18 cellular contexts compared by ENCODE assay signal in the genomic region with DNA sequence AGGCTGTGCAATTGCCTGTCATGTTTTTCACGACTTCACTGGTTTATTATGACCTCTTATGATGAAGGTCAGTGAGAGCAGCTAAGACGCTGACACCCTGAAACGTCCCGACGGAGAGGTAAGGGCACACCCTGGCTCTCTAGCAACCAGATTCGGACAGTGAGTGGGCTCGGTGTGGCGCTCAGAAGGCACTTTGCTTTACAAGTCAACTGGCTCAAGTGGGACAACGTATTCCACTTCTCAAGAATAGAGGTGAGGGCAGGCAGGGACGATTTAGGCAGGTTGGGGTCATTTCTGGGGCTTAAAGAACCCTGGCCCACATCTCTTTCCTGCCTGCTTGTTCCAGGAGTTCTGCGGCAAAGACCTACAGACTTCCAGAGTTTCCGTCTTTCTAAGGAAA. TPM values are rescaled to one million over a fixed set of nuclear protein-coding genes. Genes with fewer than 3 reads are reported as not detected.
DNase-seq lines count a peak whose midpoint lies in the region; ATAC-seq and TF ChIP-seq lines count a peak whose summit lies in the region.
"Had no signal": no experiment of that assay in that cellular context is flagged by ENCODE, and none has a peak within 500 bp of the region (broad histone marks: within the 10 kb centered on the region; RNA-seq: fewer than 3 reads in every experiment).

No MANE protein-coding gene starts in this region.

- 93% methylated on average over 12 of the region's 12 CpGs; no CpG with 5 or more reads in 1 of the 2 donors for WGBS in transverse colon (ENCODE audit: low coverage in 1 of 2), 2 donors

- no peaks in the 10 kb centered on the region for H3K9me3 Mint-ChIP-seq in activated CD8-positive, alpha-beta memory T cell treated with anti-CD3 and anti-CD28 coated beads, Interleukin-2, amount 10 ng/mL, durations not matched to agents 7 days and 5 days (ENCODE audit: low read depth)
- peaks cover 1% of the 10 kb centered on the region for H3K9me3 Mint-ChIP-seq in nephron
- H3K9me3 Mint-ChIP-seq: CD4-positive, alpha-beta T cell; H9 had no signal

- TF ChIP-seq CTCF in nephron (IDR thresholded peaks at IDR 0.05; ENCODE audit: unreplicated experiment in 3 of 3), result no peak
- TF ChIP-seq CTCF in transverse colon (IDR thresholded peaks at IDR 0.05), result no peak

- H3K4me1 ChIP-seq in transverse colon, result no peaks in the 10 kb centered on the region
- H3K4me1 ChIP-seq: A549 had no signal

- CTCF ChIA-PET in activated CD8-positive, alpha-beta memory T cell treated with anti-CD3 and anti-CD28 coated beads, Interleukin-2, amount 10 ng/mL, durations not matched to agents 7 days and 5 days (lab: Charles Lee), result interaction anchor here (1.1 kb wide), 1 partner anchor 13 kb away, joined by 3 read pairs; no protein-coding TSS in a partner anchor

- no peak for TF ChIP-seq EP300 in transverse colon (IDR thresholded peaks at IDR 0.05; ENCODE audit: low read depth)

- H3K27ac Mint-ChIP-seq in activated CD8-positive, alpha-beta memory T cell treated with anti-CD3 and anti-CD28 coated beads, Interleukin-2, amount 10 ng/mL, durations not matched to agents 7 days and 5 days, result no peak overlapping the region
- H3K27ac Mint-ChIP-seq in T-helper 17 cell, result peak overlapping the region; percentile 19
- H3K27ac Mint-ChIP-seq in nephron, result peak overlapping the region; percentile 29 to 31 (median 31)
- H3K27ac Mint-ChIP-seq: H9 had no signal

- peaks cover 5% of the 10 kb centered on the region for H3K36me3 Mint-ChIP-seq in activated CD8-positive, alpha-beta memory T cell treated with anti-CD3 and anti-CD28 coated beads, Interleukin-2, amount 10 ng/mL, durations not matched to agents 7 days and 5 days
- H3K36me3 Mint-ChIP-seq in T-helper 17 cell (ENCODE audit: low read depth) (peaks cover 1% of the 10 kb centered on the region), nephron (ENCODE audit: low read depth) (peaks cover 45% of the 10 kb centered on the region)

- no peak overlapping the region for H3K4me3 Mint-ChIP-seq in activated CD8-positive, alpha-beta memory T cell treated with anti-CD3 and anti-CD28 coated beads, Interleukin-2, amount 10 ng/mL, durations not matched to agents 7 days and 5 days
- no peak overlapping the region for H3K4me3 Mint-ChIP-seq in T-helper 17 cell
- H3K4me3 Mint-ChIP-seq in nephron, result no peak overlapping the region
- H3K4me3 Mint-ChIP-seq: CD4-positive, alpha-beta T cell; H9 had no signal

- peaks cover 0 to 35% (median 8%) of the 10 kb centered on the region in 4 donors for H3K36me3 ChIP-seq in transverse colon

- no peaks in the 10 kb centered on the region for H3K4me1 Mint-ChIP-seq in activated CD8-positive, alpha-beta memory T cell treated with anti-CD3 and anti-CD28 coated beads, Interleukin-2, amount 10 ng/mL, durations not matched to agents 7 days and 5 days
- peaks cover 28% of the 10 kb centered on the region for H3K4me1 Mint-ChIP-seq in T-helper 17 cell
- H3K4me1 Mint-ChIP-seq in nephron, result peaks cover 17% of the 10 kb centered on the region

- H3K9me3 ChIP-seq in T-helper 17 cell (ENCODE audit: control insufficient read depth, low read length, poor library complexity, severe bottlenecking), result no peaks in the 10 kb centered on the region
- no peaks in the 10 kb centered on the region for H3K9me3 ChIP-seq in transverse colon
- H3K9me3 ChIP-seq: A549 had no signal

- no peak for TF ChIP-seq POLR2A in transverse colon (IDR thresholded peaks at IDR 0.05)

- no peak for ATAC-seq in activated CD8-positive, alpha-beta memory T cell treated with anti-CD3 and anti-CD28 coated beads, Interleukin-2, amount 10 ng/mL, durations not matched to agents 7 days and 5 days
- ATAC-seq in T-helper 17 cell (no peak), GM21447 (IDR thresholded peaks at IDR 0.05; ENCODE audit: unreplicated experiment) (no peak), HG03095 (IDR thresholded peaks at IDR 0.05; ENCODE audit: unreplicated experiment) (no peak)
- ATAC-seq: A549, GM12878 had no signal

- H3K27me3 ChIP-seq in transverse colon, result no peaks in the 10 kb centered on the region

- H3K4me3 ChIP-seq in transverse colon, result no peak overlapping the region
- H3K4me3 ChIP-seq: A549, GM12878 had no signal

- no peak overlapping the region for H3K27ac ChIP-seq in transverse colon
- H3K27ac ChIP-seq: 22Rv1, A549, C4-2B had no signal

- H3K27me3 Mint-ChIP-seq in activated CD8-positive, alpha-beta memory T cell treated with anti-CD3 and anti-CD28 coated beads, Interleukin-2, amount 10 ng/mL, durations not matched to agents 7 days and 5 days, result no peaks in the 10 kb centered on the region
- no peaks in the 10 kb centered on the region for H3K27me3 Mint-ChIP-seq in T-helper 17 cell
- H3K27me3 Mint-ChIP-seq in nephron (ENCODE audit: low read depth), result no peaks in the 10 kb centered on the region
- H3K27me3 Mint-ChIP-seq: CD4-positive, alpha-beta T cell had no signal

- DNase-seq in activated CD8-positive, alpha-beta memory T cell treated with anti-CD3 and anti-CD28 coated beads for 24 hours, result peak; percentile 24
- DNase-seq in activated CD8-positive, alpha-beta memory T cell treated with anti-CD3 and anti-CD28 coated beads, Interleukin-2, amount 10 ng/mL, durations not matched to agents 7 days and 5 days, result no peak
- no peak for DNase-seq in T-helper 17 cell
- DNase-seq in islet precursor cell, result peak; percentile 13
- no peak for DNase-seq in transverse colon
- DNase-seq: AML-193; CD4-positive, alpha-beta T cell; DMS153; DMS79 treated with DMSO at 0.1 percent for 48 hours; GF-D8; H9 had no signal

- in situ Hi-C loops in transverse colon (cut with MboI; ENCODE audit: low pct_ligation_motif_present in 1 of 4, low pct_unique_long_range_greater_than_20kb in 1 of 4, low sequenced_read_pairs in 3 of 4), result no loop called here

- intact Hi-C loops in transverse colon (cut with DNase I; ENCODE audit: low total_unique reads), result no loop called here

RNA-seq across cellular contexts. Expression of gene RNASET2, which starts 18.2 kb away (rescaled TPM):
- total RNA-seq in activated CD8-positive, alpha-beta memory T cell treated with anti-CD3 and anti-CD28 coated beads, Interleukin-2, amount 10 ng/mL, durations not matched to agents 7 days and 5 days, result 10 to 100 TPM; 28.8 to 46.6 TPM
- total RNA-seq in T-helper 17 cell (100 to 1,000 TPM; 245 to 340 TPM), transverse colon (100 to 1,000 TPM; 121 to 191 (median 176) TPM)

Comparison
In these comparisons a context has a peak if more than half of its experiments do, and no peak if none do; other contexts are left out.
1. DNase-seq: peak in activated CD8-positive, alpha-beta memory T cell treated with anti-CD3 and anti-CD28 coated beads for 24 hours (single experiment) and islet precursor cell (single experiment); none in activated CD8-positive, alpha-beta memory T cell treated with anti-CD3 and anti-CD28 coated beads, Interleukin-2, amount 10 ng/mL, durations not matched to agents 7 days and 5 days (single experiment), T-helper 17 cell (0 of 3) and transverse colon (single experiment).